ENCODE assay signal across 17 cellular contexts in genomic region chr1:201294876-201295275, GRCh38. TPM values are rescaled to one million over a fixed set of nuclear protein-coding genes. Genes with fewer than 3 reads are reported as not detected.
DNase-seq lines count a peak whose midpoint lies in the region; ATAC-seq and TF ChIP-seq lines count a peak whose summit lies in the region.
"Had no signal": no experiment of that assay in that cellular context is flagged by ENCODE, and none has a peak within 500 bp of the region (broad histone marks: within the 10 kb centered on the region; RNA-seq: fewer than 3 reads in every experiment).

No MANE protein-coding gene starts in this region.

- H3K4me3 Mint-ChIP-seq in activated naive CD8-positive, alpha-beta T cell treated with anti-CD3 and anti-CD28 coated beads, Interleukin-2, amount 50 U/mL, for 24 hours: no peak overlapping the region

- H3K27me3 ChIP-seq in A673 (replicated peaks; ENCODE audit: insufficient read depth, low read depth, low read length, poor library complexity) (no peaks in the 10 kb centered on the region), adipocyte (replicated peaks; ENCODE audit: control insufficient read depth, insufficient read depth, low read length) (peaks cover 18% of the 10 kb centered on the region), esophagus (ENCODE audit: control insufficient read depth in 1 of 2, insufficient read depth in 2 of 2, low read length in 2 of 2) (no peaks in the 10 kb centered on the region), osteoblast (ENCODE audit: insufficient read depth, low read length) (no peaks in the 10 kb centered on the region)

- CTCF ChIA-PET in A673 (lab: Charles Lee): no interaction called here

- H3K9ac ChIP-seq in adipocyte (ENCODE audit: low read length): no peak overlapping the region

- no peaks in the 10 kb centered on the region for H3K79me2 ChIP-seq in osteoblast (ENCODE audit: insufficient read depth, low read length)

- peak; percentile 70 for DNase-seq in A673 (ENCODE audit: low spot score)
- DNase-seq in adipocyte (ENCODE audit: low read depth): peak; percentile 33
- DNase-seq in osteoblast (ENCODE audit: insufficient read length, low spot score, missing footprints): peak; percentile 29
- DNase-seq in posterior cingulate gyrus: no peak
- no peak for DNase-seq in activated naive CD8-positive, alpha-beta T cell treated with anti-CD3 and anti-CD28 coated beads, Interleukin-2, amount 50 U/mL, for 24 hours
- no peak for DNase-seq in COR-L47 (lab: John Stamatoyannopoulos, UW)
- DNase-seq: AML-193, DMS53, IMR-90, NCI-H1436, NCI-H2081 treated with DMSO at 0.1 percent for 48 hours, NCI-H226, NCI-H69, Right ventricle myocardium superior had no signal

- H3K4me3 ChIP-seq in A673 (ENCODE audit: low read depth, low read length, poor library complexity, severe bottlenecking) (peak overlapping the region; percentile 6), adipocyte (ENCODE audit: low read length) (no peak overlapping the region), esophagus (ENCODE audit: low read depth in 1 of 2, low read length in 2 of 2) (no peak overlapping the region), osteoblast (ENCODE audit: insufficient read depth, low read length) (no peak overlapping the region)

- intact Hi-C loops in A673 (cut with micrococcal nuclease; ENCODE audit: unreplicated experiment) (no loop called here), posterior cingulate gyrus (cut with DNase I) (no loop called here)

- BruUV-seq in A673 (replicated peaks; lab: Mats Ljungman, UMichigan): no TSS peak

- peaks cover 8% of the 10 kb centered on the region for H3K27me3 Mint-ChIP-seq in activated naive CD8-positive, alpha-beta T cell treated with anti-CD3 and anti-CD28 coated beads, Interleukin-2, amount 50 U/mL, for 24 hours

- H3K36me3 ChIP-seq in A673 (ENCODE audit: insufficient read depth, low read length, poor library complexity, severe bottlenecking): peaks cover 94% of the 10 kb centered on the region
- no peaks in the 10 kb centered on the region for H3K36me3 ChIP-seq in adipocyte (ENCODE audit: control insufficient read depth, insufficient read depth, low read length, severe bottlenecking)
- H3K36me3 ChIP-seq in esophagus (ENCODE audit: control insufficient read depth in 2 of 2, insufficient read depth in 2 of 2, low read length in 1 of 2): peaks cover 0 to 23% of the 10 kb centered on the region in 2 donors
- H3K36me3 ChIP-seq in osteoblast (ENCODE audit: insufficient read depth, low read length): no peaks in the 10 kb centered on the region

- POLR2A ChIA-PET in A673 (lab: Charles Lee; ENCODE audit: low non-redundant PET): no interaction called here

- H3K9me3 Mint-ChIP-seq in activated naive CD8-positive, alpha-beta T cell treated with anti-CD3 and anti-CD28 coated beads, Interleukin-2, amount 50 U/mL, for 24 hours: no peaks in the 10 kb centered on the region

- ATAC-seq in activated CD4-positive, CD25-positive, alpha-beta regulatory T cell treated with anti-CD3 and anti-CD28 coated beads, Interleukin-2, amount 50 U/mL, for 24 hours: no peak
- no peak for ATAC-seq in activated naive CD8-positive, alpha-beta T cell treated with anti-CD3 and anti-CD28 coated beads, Interleukin-2, amount 50 U/mL, for 24 hours

- WGBS in esophagus, 2 donors: 48 to 70% methylated on average over 2 of the region's 2 CpGs

- no peak overlapping the region for H3K4me2 ChIP-seq in osteoblast (ENCODE audit: insufficient read depth, low read length)

- H3K27ac Mint-ChIP-seq in activated naive CD8-positive, alpha-beta T cell treated with anti-CD3 and anti-CD28 coated beads, Interleukin-2, amount 50 U/mL, for 24 hours: no peak overlapping the region

- H3K9me3 ChIP-seq in A673 (ENCODE audit: low read depth, low read length, poor library complexity, severe bottlenecking): no peaks in the 10 kb centered on the region
- no peaks in the 10 kb centered on the region for H3K9me3 ChIP-seq in adipocyte (ENCODE audit: control insufficient read depth, low read length)
- H3K9me3 ChIP-seq in esophagus (ENCODE audit: control insufficient read depth in 2 of 2, insufficient read depth in 1 of 2, low read depth in 1 of 2, low read length in 1 of 2): no peaks in the 10 kb centered on the region
- H3K9me3 ChIP-seq in osteoblast (ENCODE audit: low read depth, low read length): no peaks in the 10 kb centered on the region

- H3K4me1 ChIP-seq in A673 (ENCODE audit: insufficient read depth, low read length, poor library complexity, severe bottlenecking) (peaks cover 100% of the 10 kb centered on the region), adipocyte (ENCODE audit: control insufficient read depth, insufficient read depth, low read length) (peaks cover 16% of the 10 kb centered on the region), esophagus (ENCODE audit: control insufficient read depth in 2 of 2, insufficient read depth in 2 of 2, low read length in 1 of 2) (peaks cover 9 to 50% of the 10 kb centered on the region in 2 donors), osteoblast (ENCODE audit: insufficient read depth, low read length) (peaks cover 17% of the 10 kb centered on the region)

- peak overlapping the region; percentile 96 for H3K27ac ChIP-seq in A673 (ENCODE audit: low read depth, low read length, poor library complexity, severe bottlenecking)
- H3K27ac ChIP-seq in esophagus (ENCODE audit: low read depth in 2 of 2, low read length in 1 of 2): peak overlapping the region; percentile 71 to 79
- H3K27ac ChIP-seq in osteoblast (ENCODE audit: low read depth, low read length): no peak overlapping the region

- no peaks in the 10 kb centered on the region for H4K20me1 ChIP-seq in osteoblast (ENCODE audit: insufficient read depth, low read length)

- no peak for TF ChIP-seq CTCF in A673 (conservative IDR thresholded peaks at IDR 0.05; ENCODE audit: low read depth, low read length)
- no peak for TF ChIP-seq CTCF in osteoblast (IDR thresholded peaks at IDR 0.05; ENCODE audit: extremely low read depth, low read depth, low read length)

- H2AFZ ChIP-seq in osteoblast (ENCODE audit: low read length): no peak overlapping the region

- no peaks in the 10 kb centered on the region for H3K4me1 Mint-ChIP-seq in activated naive CD8-positive, alpha-beta T cell treated with anti-CD3 and anti-CD28 coated beads, Interleukin-2, amount 50 U/mL, for 24 hours

- H3K36me3 Mint-ChIP-seq in activated naive CD8-positive, alpha-beta T cell treated with anti-CD3 and anti-CD28 coated beads, Interleukin-2, amount 50 U/mL, for 24 hours (ENCODE audit: low read depth): no peaks in the 10 kb centered on the region

RNA-seq across cellular contexts. Expression of gene PKP1, which starts 11.6 kb away (rescaled TPM):
- total RNA-seq in A673 (2021) (492 and 535 TPM in 2 replicates), osteoblast (under 0.01 TPM in 2 replicates)
- 100 to 1,000 TPM; 124 to 282 TPM for polyA plus RNA-seq in esophagus
- total RNA-seq: LHCN-M2 had no signal

Comparison
In these comparisons a context has a peak if more than half of its experiments do, and no peak if none do; other contexts are left out.
1. DNase-seq: peak in A673 (single experiment), adipocyte (single experiment) and osteoblast (single experiment); none in posterior cingulate gyrus (0 of 10), activated naive CD8-positive, alpha-beta T cell treated with anti-CD3 and anti-CD28 coated beads, Interleukin-2, amount 50 U/mL, for 24 hours (single experiment) and COR-L47 (single experiment).
2. RNA of gene PKP1, which starts 11.6 kb away (total RNA-seq): 492 to 535 TPM in A673; under 0.01 TPM in osteoblast; every median in the first group is over 100 times any median in the second.